Comparison of ENCODE assay signal across 24 cellular contexts in genomic region chr16:59164461-59164860, GRCh38.
DNase-seq lines count a peak whose midpoint lies in the region; ATAC-seq, FAIRE-seq and TF ChIP-seq lines count a peak whose summit lies in the region.
"Had no signal": no experiment of that assay in that cellular context is flagged by ENCODE, and none has a peak within 500 bp of the region (broad histone marks: within the 10 kb centered on the region; RNA-seq: fewer than 3 reads in every experiment).

No MANE protein-coding gene starts in this region.

- POLR2A ChIA-PET in GM12878 (lab: Charles Lee) = no interaction called here

- SMC1A ChIA-PET in GM12878 (lab: Charles Lee; ENCODE audit: uncharacterized antibody, unreplicated experiment) = interaction anchor here (1.2 kb wide), 2 partner anchors 8 to 10 kb away, joined by 3 read pairs; no protein-coding TSS in a partner anchor

- TF ChIP-seq POLR2A in NB4 (IDR thresholded peaks at IDR 0.05; ENCODE audit: extremely low read depth, insufficient read length) (no peak), GM12878 (IDR thresholded peaks at IDR 0.05; ENCODE audit: low read depth, low read length) (no peak)

- no TSS peak for BruUV-seq in GM12878 (replicated peaks; lab: Mats Ljungman, UMichigan)

- no peaks in the 10 kb centered on the region for H3K9me3 ChIP-seq in GM12878 (replicated peaks; ENCODE audit: control insufficient read depth, insufficient read depth, low read length)
- H3K9me3 ChIP-seq: BLaER1, gastrocnemius medialis, psoas muscle, tibial artery had no signal

- intact Hi-C loops in GM12878 (cut with micrococcal nuclease; ENCODE audit: unreplicated experiment) = no loop called here

- no peak overlapping the region for H2AFZ ChIP-seq in GM23338
- no peak overlapping the region for H2AFZ ChIP-seq in GM12878 (ENCODE audit: control insufficient read depth, low read depth, low read length)

- TF ChIP-seq CTCF in GM23338 (conservative IDR thresholded peaks at IDR 0.05; ENCODE audit: low read depth in 2 of 2) (no peak), NB4 (IDR thresholded peaks at IDR 0.05; ENCODE audit: low read depth, low read length) (no peak), GM12878 (IDR thresholded peaks at IDR 0.05 in 2 of 3, conservative IDR thresholded peaks at IDR 0.05 in 1 of 3; ENCODE audit: control insufficient read depth in 2 of 3, extremely low read depth in 1 of 3, insufficient read depth in 1 of 3, low read depth in 3 of 3, low read length in 3 of 3) (no peak)

- peaks cover 19% of the 10 kb centered on the region for H3K4me1 ChIP-seq in GM23338 (ENCODE audit: insufficient read depth)
- no peaks in the 10 kb centered on the region for H3K4me1 ChIP-seq in GM12878 (ENCODE audit: control insufficient read depth, insufficient read depth, low read length)
- H3K4me1 ChIP-seq: BLaER1, gastrocnemius medialis, psoas muscle, tibial artery had no signal

- no peak overlapping the region for H3K9ac ChIP-seq in GM12878 (ENCODE audit: control insufficient read depth, insufficient read depth, low read length)
- H3K9ac ChIP-seq: BLaER1 had no signal

- no peak for TF ChIP-seq EP300 in GM12878 (IDR thresholded peaks at IDR 0.05; ENCODE audit: borderline replicate concordance in 1 of 2, control insufficient read depth in 1 of 2, low read depth in 2 of 2, low read length in 2 of 2)

- RAD21 ChIA-PET in GM12878 (lab: Charles Lee; ENCODE audit: unreplicated experiment) = no interaction called here

- H3K27ac ChIP-seq in GM23338 (ENCODE audit: low read depth) = no peak overlapping the region
- H3K27ac ChIP-seq in GM12878 (ENCODE audit: control insufficient read depth, insufficient read depth) = no peak overlapping the region
- H3K27ac ChIP-seq: BLaER1, epithelial cell of prostate, gastrocnemius medialis, psoas muscle, tibial artery had no signal

- no peaks in the 10 kb centered on the region for H4K20me1 ChIP-seq in GM23338 (replicated peaks; ENCODE audit: insufficient read depth)
- no peaks in the 10 kb centered on the region for H4K20me1 ChIP-seq in GM12878 (ENCODE audit: control insufficient read depth, insufficient read depth)
- H4K20me1 ChIP-seq: BLaER1 had no signal

- DNase-seq in GM23338 (ENCODE audit: low spot score) = peak; percentile 40
- DNase-seq in NB4 (ENCODE audit: low read depth) = peak; percentile 10
- no peak for DNase-seq in GM12878 (ENCODE audit: low read depth, low spot score)
- peak; percentile 37 for DNase-seq in myocyte (ENCODE audit: low read depth)
- no peak for DNase-seq in activated T-cell treated with anti-CD3 and anti-CD28 coated beads, Interleukin-2, amount 50 U/mL, for 4 hours
- no peak for DNase-seq in NCI-H1092 (lab: John Stamatoyannopoulos, UW)
- DNase-seq in GM19239 (ENCODE audit: insufficient read length, low spot score) = no peak
- no peak for DNase-seq in activated CD4-positive, alpha-beta T cell treated with anti-CD3 and anti-CD28 coated beads for 4 hours
- DNase-seq: activated CD4-positive, alpha-beta T cell treated with anti-CD3 and anti-CD28 coated beads for 36 hours; activated gamma-delta T cell; gastrocnemius medialis; Karpas-422; naive thymus-derived CD4-positive, alpha-beta T cell; NCI-H2029; NCI-H510A treated with DMSO at 0.1 percent for 48 hours; psoas muscle; SIG-M5; tibial artery had no signal

- H3K27ac Mint-ChIP-seq in GM23338 = no peak overlapping the region
- H3K27ac Mint-ChIP-seq: activated CD4-positive, alpha-beta T cell treated with anti-CD3 and anti-CD28 coated beads for 36 hours; naive thymus-derived CD4-positive, alpha-beta T cell; stimulated activated memory B cell treated with anti-CD40 and anti-IgM and Interleukin-4, amounts not matched to agents 10 μg/mL and 1 μg/mL and 100 μg/mL, for 72 hours had no signal

- H3K36me3 ChIP-seq in GM23338 (ENCODE audit: insufficient read depth) (no peaks in the 10 kb centered on the region; the same call in 1 of the 2 replicates), GM12878 (ENCODE audit: control insufficient read depth in 2 of 2, insufficient read depth in 2 of 2, low read length in 1 of 2) (no peaks in the 10 kb centered on the region)
- H3K36me3 ChIP-seq: BLaER1, gastrocnemius medialis, tibial artery had no signal

- H3K4me3 Mint-ChIP-seq in GM23338 = no peak overlapping the region
- H3K4me3 Mint-ChIP-seq in activated T-cell treated with anti-CD3 and anti-CD28 coated beads, Interleukin-2, amount 50 U/mL, for 4 hours = no peak overlapping the region
- H3K4me3 Mint-ChIP-seq: activated CD4-positive, alpha-beta T cell treated with anti-CD3 and anti-CD28 coated beads for 36 hours; naive thymus-derived CD4-positive, alpha-beta T cell; stimulated activated memory B cell treated with anti-CD40 and anti-IgM and Interleukin-4, amounts not matched to agents 10 μg/mL and 1 μg/mL and 100 μg/mL, for 72 hours had no signal

- H3K4me3 ChIP-seq in GM23338 (no peak overlapping the region), NB4 (ENCODE audit: low read depth, low read length) (no peak overlapping the region), GM12878 (no peak overlapping the region)
- H3K4me3 ChIP-seq: BLaER1, gastrocnemius medialis, lung, psoas muscle, tibial artery had no signal

- H3K79me2 ChIP-seq in GM23338 (replicated peaks; ENCODE audit: insufficient read depth) = no peaks in the 10 kb centered on the region
- no peaks in the 10 kb centered on the region for H3K79me2 ChIP-seq in GM12878 (ENCODE audit: control insufficient read depth, insufficient read depth, low read length)

- no peak for ATAC-seq in GM23338
- no peak for ATAC-seq in GM12878
- no peak for ATAC-seq in activated T-cell treated with anti-CD3 and anti-CD28 coated beads, Interleukin-2, amount 50 U/mL, for 4 hours
- ATAC-seq: activated CD4-positive, alpha-beta T cell treated with anti-CD3 and anti-CD28 coated beads for 36 hours; gastrocnemius medialis; naive thymus-derived CD4-positive, alpha-beta T cell; psoas muscle; stimulated activated memory B cell treated with anti-CD40 and anti-IgM and Interleukin-4, amounts not matched to agents 10 μg/mL and 1 μg/mL and 100 μg/mL, for 72 hours had no signal

- peaks cover 24% of the 10 kb centered on the region for H3K4me1 Mint-ChIP-seq in GM23338
- no peaks in the 10 kb centered on the region for H3K4me1 Mint-ChIP-seq in activated T-cell treated with anti-CD3 and anti-CD28 coated beads, Interleukin-2, amount 50 U/mL, for 4 hours (ENCODE audit: low read depth)
- H3K4me1 Mint-ChIP-seq: activated CD4-positive, alpha-beta T cell treated with anti-CD3 and anti-CD28 coated beads for 36 hours; naive thymus-derived CD4-positive, alpha-beta T cell; stimulated activated memory B cell treated with anti-CD40 and anti-IgM and Interleukin-4, amounts not matched to agents 10 μg/mL and 1 μg/mL and 100 μg/mL, for 72 hours had no signal

- no peaks in the 10 kb centered on the region for H3K27me3 ChIP-seq in GM23338 (ENCODE audit: insufficient read depth)
- no peaks in the 10 kb centered on the region for H3K27me3 ChIP-seq in GM12878 (replicated peaks in 1 of 2; ENCODE audit: control insufficient read depth in 2 of 2, insufficient read depth in 2 of 2, low read length in 1 of 2)
- H3K27me3 ChIP-seq: BLaER1, gastrocnemius medialis, tibial artery had no signal

- H3K4me2 ChIP-seq in GM23338 = no peak overlapping the region
- H3K4me2 ChIP-seq in GM12878 (ENCODE audit: control insufficient read depth, insufficient read depth) = no peak overlapping the region
- H3K4me2 ChIP-seq: BLaER1 had no signal

- CTCF ChIA-PET in GM12878 (lab: Yijun Ruan, JAX) = interaction anchor here (0.8 kb wide), 1 partner anchor 362 kb away, joined by 3 read pairs; no protein-coding TSS in a partner anchor

- H3K27me3 Mint-ChIP-seq in GM23338 (ENCODE audit: insufficient read depth, low read depth, poor library complexity) = no peaks in the 10 kb centered on the region
- H3K27me3 Mint-ChIP-seq in activated T-cell treated with anti-CD3 and anti-CD28 coated beads, Interleukin-2, amount 50 U/mL, for 4 hours (ENCODE audit: low read depth) = no peaks in the 10 kb centered on the region
- H3K27me3 Mint-ChIP-seq: activated CD4-positive, alpha-beta T cell treated with anti-CD3 and anti-CD28 coated beads for 36 hours; naive thymus-derived CD4-positive, alpha-beta T cell; stimulated activated memory B cell treated with anti-CD40 and anti-IgM and Interleukin-4, amounts not matched to agents 10 μg/mL and 1 μg/mL and 100 μg/mL, for 72 hours had no signal

- peaks cover 5% of the 10 kb centered on the region; the same call in 2 of the 3 replicates for H3K9me3 Mint-ChIP-seq in GM23338
- H3K9me3 Mint-ChIP-seq in activated T-cell treated with anti-CD3 and anti-CD28 coated beads, Interleukin-2, amount 50 U/mL, for 4 hours = peaks cover 3% of the 10 kb centered on the region

- H3F3A ChIP-seq in GM23338 (replicated peaks; ENCODE audit: low read depth) = no peaks in the 10 kb centered on the region

- 0 out of 2 replicates have a peak, but pooled peaks cover 7% of the 10 kb centered on the region for H3K9me2 ChIP-seq in GM23338 (ENCODE audit: insufficient read depth)

- H3K36me3 Mint-ChIP-seq in GM23338 (ENCODE audit: low read depth) = no peaks in the 10 kb centered on the region
- H3K36me3 Mint-ChIP-seq in activated T-cell treated with anti-CD3 and anti-CD28 coated beads, Interleukin-2, amount 50 U/mL, for 4 hours (ENCODE audit: insufficient read depth) = no peaks in the 10 kb centered on the region
- H3K36me3 Mint-ChIP-seq: naive thymus-derived CD4-positive, alpha-beta T cell; stimulated activated memory B cell treated with anti-CD40 and anti-IgM and Interleukin-4, amounts not matched to agents 10 μg/mL and 1 μg/mL and 100 μg/mL, for 72 hours had no signal

- FAIRE-seq in GM12878 (lab: Jason Lieb, UNC) = no peak
- no peak for FAIRE-seq in GM19239 (lab: Jason Lieb, UNC)
- FAIRE-seq: colon, D721Med had no signal

- 6% methylated on average over 2 of the region's 2 CpGs for WGBS in GM12878 (ENCODE audit: insufficient coverage, insufficient replicate concordance, low lambda C conversion rate, missing lambda C conversion rate)

- no peak for TF ChIP-seq RAD21 in GM12878 (IDR thresholded peaks at IDR 0.05; ENCODE audit: insufficient read depth, low read depth, low read length)

- in situ Hi-C loops in GM12878 (cut with MboI) = no loop called here

TF ChIP-seq in GM12878, 131 proteins besides CTCF, POLR2A, EP300 and RAD21 (continues in another document):
- TF ChIP-seq PAX8 (IDR thresholded peaks at IDR 0.05) = no peak

Comparison
In these comparisons a context has a peak if more than half of its experiments do, and no peak if none do; other contexts are left out.
1. DNase-seq: peak in GM23338 (single experiment), NB4 (single experiment) and myocyte (single experiment); none in GM12878 (single experiment), activated T-cell treated with anti-CD3 and anti-CD28 coated beads, Interleukin-2, amount 50 U/mL, for 4 hours (single experiment), NCI-H1092 (single experiment), GM19239 (single experiment) and activated CD4-positive, alpha-beta T cell treated with anti-CD3 and anti-CD28 coated beads for 4 hours (0 of 2).